Comparison of ENCODE assay signal across 9 cellular contexts in genomic region chr11:8384199-8384821, GRCh38.
DNase-seq lines count a peak whose midpoint lies in the region; ATAC-seq and TF ChIP-seq lines count a peak whose summit lies in the region.
"Had no signal": no experiment of that assay in that cellular context is flagged by ENCODE, and none has a peak within 500 bp of the region (broad histone marks: within the 10 kb centered on the region; RNA-seq: fewer than 3 reads in every experiment).

No MANE protein-coding gene starts in this region.

- peak; percentile 22 for TF ChIP-seq CTCF in cardiac muscle cell (IDR thresholded peaks at IDR 0.05; ENCODE audit: low read depth, low read length)
- TF ChIP-seq CTCF in activated B cell treated with CpG ODN at 0.5 μM for 24 hours (IDR thresholded peaks at IDR 0.05), result no peak
- TF ChIP-seq CTCF in uterus (IDR thresholded peaks at IDR 0.05), result peak in 3 of 4 experiments; percentile 12 to 43 (median 30)

- no peak overlapping the region for H3K4me3 ChIP-seq in cardiac muscle cell
- H3K4me3 ChIP-seq in uterus, result no peak overlapping the region

- H3K4me1 ChIP-seq in cardiac muscle cell (ENCODE audit: low read depth), result peaks cover 4% of the 10 kb centered on the region
- H3K4me1 ChIP-seq in uterus, result no peaks in the 10 kb centered on the region

- no peaks in the 10 kb centered on the region for H3K36me3 Mint-ChIP-seq in activated B cell treated with CpG ODN at 0.5 μM for 24 hours (ENCODE audit: low read depth)

- DNase-seq in cardiac muscle cell (ENCODE audit: low read depth in 1 of 2, low spot score in 1 of 2), result peak; percentile 13 to 65
- no peak for DNase-seq in left cardiac atrium
- DNase-seq in activated B cell treated with CpG ODN at 0.5 μM for 24 hours, result no peak
- DNase-seq in left kidney (ENCODE audit: low read depth, low spot score), result peak; percentile 76
- DNase-seq in uterus, result peak; percentile 45 to 48
- no peak for DNase-seq in cerebellum (ENCODE audit: low spot score)
- no peak for DNase-seq in NCI-H774 (lab: John Stamatoyannopoulos, UW)
- DNase-seq: activated CD4-positive, CD25-positive, alpha-beta regulatory T cell treated with anti-CD3 and anti-CD28 coated beads, Interleukin-2, amount 50 U/mL, for 72 hours had no signal

- H3K4me1 Mint-ChIP-seq in activated B cell treated with CpG ODN at 0.5 μM for 24 hours, result peaks cover 13% of the 10 kb centered on the region

- peak overlapping the region; percentile 46 for H3K4me3 Mint-ChIP-seq in activated B cell treated with CpG ODN at 0.5 μM for 24 hours

- intact Hi-C loops in left cardiac atrium (cut with DNase I) (no loop called here), activated B cell treated with CpG ODN at 0.5 μM for 24 hours (cut with micrococcal nuclease) (loop anchor here (1.0 to 5.0 kb wide), 2 partner anchors 42 to 182 kb away; no protein-coding TSS in a partner anchor), uterus (cut with DNase I; ENCODE audit: low total_unique reads) (no loop called here)

- no peaks in the 10 kb centered on the region for H3K27me3 Mint-ChIP-seq in activated B cell treated with CpG ODN at 0.5 μM for 24 hours

- H3K27ac Mint-ChIP-seq in activated B cell treated with CpG ODN at 0.5 μM for 24 hours, result peak overlapping the region; percentile 57

- H3K9me3 Mint-ChIP-seq in activated B cell treated with CpG ODN at 0.5 μM for 24 hours, result no peaks in the 10 kb centered on the region

- no peak for TF ChIP-seq POLR2A in uterus (IDR thresholded peaks at IDR 0.05)

- no peaks in the 10 kb centered on the region for H3K36me3 ChIP-seq in cardiac muscle cell
- no peaks in the 10 kb centered on the region for H3K36me3 ChIP-seq in uterus

- H3K27me3 ChIP-seq in cardiac muscle cell (no peaks in the 10 kb centered on the region), uterus (no peaks in the 10 kb centered on the region)

- CTCF ChIA-PET in activated B cell treated with CpG ODN at 0.5 μM for 24 hours (lab: Charles Lee), result interaction anchor here (1.4 kb wide), 1 partner anchor 183 kb away, joined by 5 read pairs; no protein-coding TSS in a partner anchor

- H3K27ac ChIP-seq in cardiac muscle cell (no peak overlapping the region), uterus (no peak overlapping the region)

- no peak for ATAC-seq in left cardiac atrium
- ATAC-seq in activated B cell treated with CpG ODN at 0.5 μM for 24 hours (ENCODE audit: low read depth), result peak; percentile 73
- no peak for ATAC-seq in GM21619 (IDR thresholded peaks at IDR 0.05; ENCODE audit: unreplicated experiment)

- POLR2A ChIA-PET in activated B cell treated with CpG ODN at 0.5 μM for 24 hours (lab: Charles Lee), result no interaction called here

- no peaks in the 10 kb centered on the region for H3K9me3 ChIP-seq in cardiac muscle cell (ENCODE audit: low read depth)
- no peaks in the 10 kb centered on the region for H3K9me3 ChIP-seq in uterus

Comparison
In these comparisons a context has a peak if more than half of its experiments do, and no peak if none do; other contexts are left out.
1. DNase-seq: peak in cardiac muscle cell (2 of 2), left kidney (single experiment) and uterus (2 of 2); none in left cardiac atrium (single experiment), activated B cell treated with CpG ODN at 0.5 μM for 24 hours (single experiment), cerebellum (single experiment) and NCI-H774 (single experiment).